In the genomic region with DNA sequence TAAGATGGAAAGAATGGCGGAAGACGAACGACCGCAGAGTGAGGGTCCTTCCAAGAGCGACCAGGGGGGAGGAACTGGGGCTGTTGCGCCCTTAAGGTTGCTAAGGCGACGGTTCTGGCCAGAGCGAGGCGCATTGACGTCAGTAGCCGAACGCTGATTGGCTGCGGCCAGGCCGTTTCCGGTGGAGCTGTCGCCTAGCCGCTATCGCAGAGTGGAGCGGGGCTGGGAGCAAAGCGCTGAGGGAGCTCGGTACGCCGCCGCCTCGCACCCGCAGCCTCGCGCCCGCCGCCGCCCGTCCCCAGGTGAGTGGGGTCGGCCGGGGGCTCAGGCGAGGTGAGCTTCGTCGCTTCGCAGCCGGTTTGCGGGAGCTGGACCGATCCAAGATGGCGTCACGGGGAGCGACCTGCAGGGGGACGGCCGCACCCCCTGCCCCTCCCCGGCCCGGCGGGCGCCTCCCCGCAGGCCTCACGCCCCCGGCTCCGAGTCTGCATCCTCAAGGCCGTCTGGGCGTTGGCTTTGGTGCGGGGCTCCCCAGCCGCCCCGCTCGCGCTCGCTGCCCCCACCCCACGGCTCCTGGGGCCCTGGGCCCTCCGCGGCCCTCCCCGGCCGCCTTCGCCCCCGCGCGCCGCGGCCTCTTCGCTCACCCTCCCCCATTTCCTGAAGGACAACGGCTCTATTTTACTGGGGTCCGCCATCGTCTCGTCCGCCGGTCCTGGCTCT, we compare ENCODE assay signal across 8 cellular contexts. TPM values are rescaled to one million over a fixed set of nuclear protein-coding genes. Genes with fewer than 3 reads are reported as not detected.
A peak's percentile ranks its signal among the peaks of the same experiment; 100 is the strongest.
DNase-seq lines count a peak whose midpoint lies in the region; ATAC-seq and TF ChIP-seq lines count a peak whose summit lies in the region.

Gene PRKAR1A (plus strand): TSS at position 184 of the 720 bp plus-strand sequence. CDS start 2,970 bp downstream, outside the sequence.

- peak within 1 kb of the TSS; percentile 95 for H3K27ac ChIP-seq in AG04450 (ENCODE audit: low read depth, low read length)
- peak within 1 kb of the TSS; percentile 94 for H3K27ac ChIP-seq in WERI-Rb-1
- peak within 1 kb of the TSS; percentile 99 for H3K27ac ChIP-seq in breast epithelium

- ATAC-seq in GM18909 (IDR thresholded peaks at IDR 0.05; ENCODE audit: poor library complexity, unreplicated experiment) = peak; percentile 93
- peak; percentile 92 for ATAC-seq in HG03159 (IDR thresholded peaks at IDR 0.05; ENCODE audit: unreplicated experiment)

- H3K4me1 ChIP-seq in breast epithelium = peaks cover 0 to 8% of the 10 kb centered on the region in 2 donors
- H3K4me1 ChIP-seq in skeletal muscle satellite cell (ENCODE audit: control insufficient read depth, insufficient read depth, low read length) = peaks cover 45% of the 10 kb centered on the region

- peak; percentile 80 for TF ChIP-seq POLR2A in breast epithelium (IDR thresholded peaks at IDR 0.05)

- H3K9me3 ChIP-seq in AG04450 (ENCODE audit: control insufficient read depth, insufficient read depth, low read length) (no peaks in the 10 kb centered on the region), WERI-Rb-1 (ENCODE audit: severe bottlenecking) (no peaks in the 10 kb centered on the region), breast epithelium (no peaks in the 10 kb centered on the region), iPS-18c (ENCODE audit: control insufficient read depth, insufficient read depth, low read length) (no peaks in the 10 kb centered on the region), skeletal muscle satellite cell (replicated peaks; ENCODE audit: low read length) (no peaks in the 10 kb centered on the region)

- no peak for TF ChIP-seq CTCF in AG04450 (IDR thresholded peaks at IDR 0.05; ENCODE audit: low read depth, low read length)
- 0 out of 2 replicates have a peak, but pooled peaks have one; percentile 17 for TF ChIP-seq CTCF in WERI-Rb-1 (IDR thresholded peaks at IDR 0.05; ENCODE audit: low read depth, low read length)
- TF ChIP-seq CTCF in breast epithelium (IDR thresholded peaks at IDR 0.05) = peak in 2 of 3 donors; percentile 20 to 25

- peak within 1 kb of the TSS; percentile 91 for H3K4me2 ChIP-seq in skeletal muscle satellite cell (ENCODE audit: low read length)

- POLR2A ChIA-PET in AG04450 (lab: Yijun Ruan, JAX) = interaction anchor here (0.9 to 1.1 kb wide), 4 partner anchors 16 to 55 kb away, joined by 3 to 5 read pairs (median 3); partner anchors contain the start of gene WIPI1

- H3K36me3 ChIP-seq in WERI-Rb-1 (peaks cover 27% of the 10 kb centered on the region), breast epithelium (peaks cover 10% of the 10 kb centered on the region), skeletal muscle satellite cell (ENCODE audit: insufficient read depth, low read length) (peaks cover 21% of the 10 kb centered on the region)

- H3K9ac ChIP-seq in skeletal muscle satellite cell (ENCODE audit: low read depth, low read length) = peak within 1 kb of the TSS; percentile 96

- H3K27me3 ChIP-seq in AG04450 (ENCODE audit: control insufficient read depth, insufficient read depth, low read length) (no peaks in the 10 kb centered on the region), WERI-Rb-1 (ENCODE audit: insufficient read depth, low read depth, severe bottlenecking) (no peaks in the 10 kb centered on the region), breast epithelium (no peaks in the 10 kb centered on the region), skeletal muscle satellite cell (ENCODE audit: control insufficient read depth, insufficient read depth, low read length) (no peaks in the 10 kb centered on the region)

- CTCF ChIA-PET in AG04450 (lab: Charles Lee) = interaction anchor here (0.9 to 1.0 kb wide), 2 partner anchors 11 to 22 kb away, joined by 4 to 5 read pairs; no protein-coding TSS in a partner anchor

- H3K4me3 ChIP-seq in AG04450 (ENCODE audit: low read depth, low read length) (peak within 1 kb of the TSS; percentile 97), WERI-Rb-1 (ENCODE audit: low read depth, low read length) (peak within 1 kb of the TSS; percentile 93), breast epithelium (peak within 1 kb of the TSS; percentile 73 to 98 (median 84)), iPS-18c (ENCODE audit: insufficient read depth, low read depth, low read length) (peak within 1 kb of the TSS; percentile 57), skeletal muscle satellite cell (ENCODE audit: low read length) (peak within 1 kb of the TSS; percentile 96)

- intact Hi-C loops in breast epithelium (cut with DNase I; ENCODE audit: low total_unique reads) = loop anchor here (2.0 kb wide), 1 partner anchor 52 kb away; no protein-coding TSS in a partner anchor

- DNase-seq in AG04450 (ENCODE audit: low read depth, low spot score) (peak; percentile 81), NCI-H2227 (lab: John Stamatoyannopoulos, UW; ENCODE audit: unreplicated experiment) (peak; percentile 97), WERI-Rb-1 (peak; percentile 96), breast epithelium (ENCODE audit: low spot score in 2 of 2) (peak; percentile 91 to 94)

RNA-seq across cellular contexts. Expression of gene PRKAR1A, which starts in this region (rescaled TPM):
- 238 and 282 TPM in 2 replicates for polyA plus RNA-seq in AG04450 (2011; rRNA removed)
- 308 and 368 TPM in 2 replicates for polyA minus RNA-seq in AG04450 (2011; rRNA and poly(A)+ RNA removed)
- total RNA-seq in breast epithelium = 100 to 1,000 TPM; 331 to 432 (median 409) TPM
- total RNA-seq in skeletal muscle satellite cell (2012; rRNA removed) = 132 and 164 TPM in 2 replicates

Comparison
In these comparisons a context has a peak if more than half of its experiments do, and no peak if none do; other contexts are left out.
1. Peak in every context shown above with its lines: DNase-seq, ATAC-seq, H3K4me3 ChIP-seq and H3K27ac ChIP-seq.